ENCODE assay signal across 12 cellular contexts in the genomic region with DNA sequence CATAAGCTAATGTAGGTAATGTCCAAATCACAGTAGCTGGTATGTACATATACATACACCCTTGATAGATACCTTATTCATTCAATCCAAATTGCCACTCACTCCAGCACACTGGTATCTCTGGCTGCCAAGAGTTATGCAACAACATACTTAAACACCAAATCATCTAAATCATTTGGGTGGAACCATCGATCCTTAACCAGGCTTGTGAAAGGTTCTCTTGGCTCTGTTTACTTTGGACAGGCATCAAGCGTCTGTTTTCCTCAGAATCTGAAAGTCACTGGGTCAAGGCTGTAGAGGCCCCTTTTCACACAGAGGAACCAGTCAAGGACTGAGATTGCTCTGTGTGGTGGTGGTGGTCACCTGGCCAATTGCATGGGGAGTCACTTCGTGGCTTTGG. TPM values are rescaled to one million over a fixed set of nuclear protein-coding genes. Genes with fewer than 3 reads are reported as not detected.
DNase-seq lines count a peak whose midpoint lies in the region; ATAC-seq, FAIRE-seq and TF ChIP-seq lines count a peak whose summit lies in the region.
"Had no signal": no experiment of that assay in that cellular context is flagged by ENCODE, and none has a peak within 500 bp of the region (broad histone marks: within the 10 kb centered on the region; RNA-seq: fewer than 3 reads in every experiment).

No MANE protein-coding gene starts in this region.

- no peaks in the 10 kb centered on the region for H4K20me1 ChIP-seq in keratinocyte (ENCODE audit: control insufficient read depth, extremely low read depth, insufficient read depth, low read length)

- H3K4me1 Mint-ChIP-seq in activated T-helper 17 cell treated with anti-CD3 and anti-CD28 coated beads, Interleukin-2, amount 50 U/mL, for 72 hours: peaks cover 57% of the 10 kb centered on the region

- H3K9me1 ChIP-seq in keratinocyte (ENCODE audit: control insufficient read depth, extremely low read depth, insufficient read depth, low read length): no peaks in the 10 kb centered on the region

- H2AFZ ChIP-seq in keratinocyte (ENCODE audit: control insufficient read depth, low read length): no peak overlapping the region

- H3K27me3 Mint-ChIP-seq in activated T-helper 17 cell treated with anti-CD3 and anti-CD28 coated beads, Interleukin-2, amount 50 U/mL, for 72 hours: no peaks in the 10 kb centered on the region

- H3K9ac ChIP-seq in keratinocyte (ENCODE audit: control insufficient read depth, extremely low read depth, insufficient read depth, low read length): no peak overlapping the region

- peaks cover 79% of the 10 kb centered on the region for H3K4me1 ChIP-seq in left ventricle myocardium inferior
- peaks cover 9% of the 10 kb centered on the region for H3K4me1 ChIP-seq in keratinocyte (ENCODE audit: control insufficient read depth, extremely low read depth, insufficient read depth, low read length)
- peaks cover 15% of the 10 kb centered on the region for H3K4me1 ChIP-seq in upper lobe of right lung

- peak overlapping the region; percentile 88 for H3K27ac Mint-ChIP-seq in activated T-helper 17 cell treated with anti-CD3 and anti-CD28 coated beads, Interleukin-2, amount 50 U/mL, for 72 hours

- no peak for TF ChIP-seq CTCF in left ventricle myocardium inferior (IDR thresholded peaks at IDR 0.05; ENCODE audit: borderline replicate concordance)
- no peak for TF ChIP-seq CTCF in keratinocyte (optimal IDR thresholded peaks at IDR 0.05 in 1 of 3, IDR thresholded peaks at IDR 0.05 in 1 of 3, conservative IDR thresholded peaks at IDR 0.05 in 1 of 3; ENCODE audit: extremely low read depth in 1 of 3, insufficient read depth in 2 of 3, low read length in 3 of 3)
- TF ChIP-seq CTCF in upper lobe of right lung (IDR thresholded peaks at IDR 0.05): no peak

- intact Hi-C loops in left ventricle myocardium inferior (cut with micrococcal nuclease): no loop called here
- intact Hi-C loops in cardiac septum (cut with DNase I): no loop called here
- intact Hi-C loops in upper lobe of right lung (cut with DNase I): no loop called here

- no peaks in the 10 kb centered on the region for H3K9me3 Mint-ChIP-seq in activated T-helper 17 cell treated with anti-CD3 and anti-CD28 coated beads, Interleukin-2, amount 50 U/mL, for 72 hours

- dilution Hi-C loops in keratinocyte (cut with MboI; ENCODE audit: extremely low pct_ligation_motif_present, low sequenced_read_pairs): no loop called here

- peak overlapping the region; percentile 20 for H3K4me2 ChIP-seq in keratinocyte (ENCODE audit: control insufficient read depth, extremely low read depth, insufficient read depth, low read depth, low read length)

- H3K79me2 ChIP-seq in keratinocyte (ENCODE audit: control insufficient read depth, insufficient read depth, low read length): no peaks in the 10 kb centered on the region

- no peak for DNase-seq in left ventricle myocardium inferior
- no peak for DNase-seq in cardiac septum (ENCODE audit: low spot score)
- no peak for DNase-seq in keratinocyte (ENCODE audit: low read depth, low spot score)
- DNase-seq in upper lobe of right lung: no peak
- no peak for DNase-seq in GM19238 (ENCODE audit: insufficient read length, low spot score)
- DNase-seq in SK-N-DZ (ENCODE audit: low spot score): no peak
- DNase-seq: activated T-cell treated with anti-CD3 and anti-CD28 coated beads, Interleukin-2, amount 50 U/mL, for 1 hour; dermis blood vessel endothelial cell; NCI-H1930 had no signal

- H3K4me3 ChIP-seq in left ventricle myocardium inferior: no peak overlapping the region
- no peak overlapping the region for H3K4me3 ChIP-seq in keratinocyte (ENCODE audit: control insufficient read depth in 2 of 3, extremely low read depth in 1 of 3, insufficient read depth in 2 of 3, low read depth in 1 of 3, low read length in 3 of 3)
- H3K4me3 ChIP-seq in upper lobe of right lung: no peak overlapping the region
- H3K4me3 ChIP-seq: GM12878 had no signal

- no peak for ATAC-seq in activated T-helper 17 cell treated with anti-CD3 and anti-CD28 coated beads, Interleukin-2, amount 50 U/mL, for 72 hours (replicated peaks)
- ATAC-seq in upper lobe of right lung: peak; percentile 51
- ATAC-seq in HG02870 (IDR thresholded peaks at IDR 0.05; ENCODE audit: unreplicated experiment): no peak

- H3K36me3 Mint-ChIP-seq in activated T-helper 17 cell treated with anti-CD3 and anti-CD28 coated beads, Interleukin-2, amount 50 U/mL, for 72 hours (ENCODE audit: low read depth): peaks cover 9% of the 10 kb centered on the region

- H3K36me3 ChIP-seq in left ventricle myocardium inferior (no peaks in the 10 kb centered on the region), keratinocyte (ENCODE audit: control insufficient read depth in 2 of 2, extremely low read depth in 1 of 2, insufficient read depth in 2 of 2, low read length in 2 of 2) (peaks cover 0 to 1% of the 10 kb centered on the region in 2 experiments), upper lobe of right lung (no peaks in the 10 kb centered on the region)

- H3K27me3 ChIP-seq in left ventricle myocardium inferior (ENCODE audit: low read depth) (no peaks in the 10 kb centered on the region), keratinocyte (ENCODE audit: control insufficient read depth, extremely low read depth, insufficient read depth, low read length) (no peaks in the 10 kb centered on the region), upper lobe of right lung (no peaks in the 10 kb centered on the region)

- peak overlapping the region; percentile 27 for H3K27ac ChIP-seq in left ventricle myocardium inferior (replicated peaks)
- no peak overlapping the region for H3K27ac ChIP-seq in keratinocyte (ENCODE audit: control insufficient read depth, insufficient read depth, low read length)
- H3K27ac ChIP-seq in upper lobe of right lung: no peak overlapping the region

- peak overlapping the region; percentile 45 for H3K4me3 Mint-ChIP-seq in activated T-helper 17 cell treated with anti-CD3 and anti-CD28 coated beads, Interleukin-2, amount 50 U/mL, for 72 hours

- H3K9me3 ChIP-seq in left ventricle myocardium inferior (replicated peaks): no peaks in the 10 kb centered on the region
- no peaks in the 10 kb centered on the region for H3K9me3 ChIP-seq in keratinocyte (ENCODE audit: control insufficient read depth, low read depth, low read length)
- H3K9me3 ChIP-seq in upper lobe of right lung: no peaks in the 10 kb centered on the region

- peak; percentile 64 for FAIRE-seq in keratinocyte (lab: Jason Lieb, UNC)
- FAIRE-seq: GM12878 had no signal

RNA-seq across cellular contexts. Expression of a gene that starts 24.6 kb away (rescaled TPM):
- total RNA-seq in left ventricle myocardium inferior (29.4 TPM), cardiac septum (42.5 TPM), upper lobe of right lung (20.6 TPM)
- 1 to 10 TPM; 5.6 to 5.7 TPM for total RNA-seq in activated T-helper 17 cell treated with anti-CD3 and anti-CD28 coated beads, Interleukin-2, amount 50 U/mL, for 72 hours
- 1.3 to 2.5 TPM (median 1.7 TPM) in 3 replicates for polyA plus RNA-seq in keratinocyte
- 1.6 TPM for polyA plus RNA-seq in keratinocyte (2011; ENCODE audit: low read depth)
- polyA plus RNA-seq in keratinocyte (2011; cell fraction: cytosol; rRNA removed): 2.2 and 2.7 TPM in 2 replicates
- polyA plus RNA-seq in keratinocyte (2011; cell fraction: nucleus; rRNA removed): 2.4 and 2.6 TPM in 2 replicates
- polyA plus RNA-seq in keratinocyte (2012; ENCODE audit: low replicate concordance): 2.4 and 4.7 TPM in 2 replicates
- 0.76 to 18.5 TPM (median 1.9 TPM) in 3 replicates for polyA minus RNA-seq in keratinocyte
- polyA minus RNA-seq in keratinocyte (2011; cell fraction: cytosol; rRNA and poly(A)+ RNA removed): 2.5 TPM
- polyA minus RNA-seq in keratinocyte (2011; cell fraction: nucleus; rRNA and poly(A)+ RNA removed): 1.2 and 4.7 TPM in 2 replicates
- polyA plus RNA-seq in SK-N-DZ (2014; cell fraction: cytosol; rRNA removed): 5.9 and 6.2 TPM in 2 replicates
- 4.3 and 5.5 TPM in 2 replicates for polyA plus RNA-seq in SK-N-DZ (2014; cell fraction: nucleus; rRNA removed)
